15 cellular contexts compared by ENCODE assay signal in the genomic region with DNA sequence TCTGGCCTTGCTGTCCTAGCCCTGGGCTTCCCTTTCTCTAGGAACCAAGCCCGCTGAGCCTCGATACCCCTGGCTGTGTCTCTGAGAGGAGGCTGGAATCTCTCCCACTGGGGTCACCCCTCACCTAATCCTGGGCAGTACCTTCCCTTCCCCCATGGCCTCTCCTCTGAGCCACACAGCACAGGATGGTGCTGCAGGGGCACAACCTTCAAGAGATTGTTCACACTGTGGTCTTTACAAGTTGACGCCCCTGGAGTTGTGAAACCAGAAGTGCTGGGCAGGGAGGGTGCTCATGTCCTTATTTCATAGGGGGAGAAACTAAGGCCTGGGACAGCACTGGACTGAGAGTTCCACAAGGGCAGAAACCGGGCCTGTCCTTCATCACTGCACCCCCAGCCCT.
"Had no signal": no experiment of that assay in that cellular context is flagged by ENCODE, and none has a peak within 500 bp of the region (broad histone marks: within the 10 kb centered on the region; RNA-seq: fewer than 3 reads in every experiment).

No MANE protein-coding gene starts in this region.

- H3K27me3 Mint-ChIP-seq: activated CD4-positive, alpha-beta T cell treated with anti-CD3 and anti-CD28 coated beads, Interleukin-2, amount 10 ng/mL, durations not matched to agents 7 days and 5 days had no signal

- H3K4me1 Mint-ChIP-seq: activated naive CD4-positive, alpha-beta T cell treated with anti-CD3 and anti-CD28 coated beads, Interleukin-2, amount 10 ng/mL, durations not matched to agents 7 days and 5 days had no signal

- ATAC-seq: foreskin keratinocyte, left lobe of liver, pancreas, psoas muscle had no signal

- H3K36me3 Mint-ChIP-seq: activated naive CD4-positive, alpha-beta T cell treated with anti-CD3 and anti-CD28 coated beads, Interleukin-2, amount 10 ng/mL, durations not matched to agents 7 days and 5 days; naive B cell had no signal

- H3K4me3 Mint-ChIP-seq: activated CD4-positive, alpha-beta T cell treated with anti-CD3 and anti-CD28 coated beads, Interleukin-2, amount 10 ng/mL, durations not matched to agents 7 days and 5 days; activated naive CD4-positive, alpha-beta T cell treated with anti-CD3 and anti-CD28 coated beads, Interleukin-2, amount 10 ng/mL, durations not matched to agents 7 days and 5 days; naive B cell; T-helper 1 cell treated with Interleukin-12 subunit alpha and Interleukin-12 subunit beta and Interleukin-4 antibody, amounts not matched to agents 30 μg/mL and 1 μg/mL, for 36 hours had no signal

- H3K9me3 Mint-ChIP-seq: activated CD4-positive, alpha-beta T cell treated with anti-CD3 and anti-CD28 coated beads, Interleukin-2, amount 10 ng/mL, durations not matched to agents 7 days and 5 days; activated naive CD4-positive, alpha-beta T cell treated with anti-CD3 and anti-CD28 coated beads, Interleukin-2, amount 10 ng/mL, durations not matched to agents 7 days and 5 days; naive B cell; T-helper 1 cell treated with Interleukin-12 subunit alpha and Interleukin-12 subunit beta and Interleukin-4 antibody, amounts not matched to agents 30 μg/mL and 1 μg/mL, for 36 hours had no signal

- DNase-seq: activated CD4-positive, alpha-beta T cell treated with anti-CD3 and anti-CD28 coated beads, Interleukin-2, amount 10 ng/mL, durations not matched to agents 7 days and 5 days; activated CD4-positive, CD25-positive, alpha-beta regulatory T cell treated with anti-CD3 and anti-CD28 coated beads, Interleukin-2, amount 50 U/mL, for 72 hours; activated naive CD4-positive, alpha-beta T cell treated with anti-CD3 and anti-CD28 coated beads, Interleukin-2, amount 10 ng/mL, durations not matched to agents 7 days and 5 days; activated T-cell treated with anti-CD3 and anti-CD28 coated beads, Interleukin-2, amount 50 U/mL, for 48 hours; effector CD4-positive, alpha-beta T cell; foreskin keratinocyte; lower lobe of right lung; naive B cell; pancreas; psoas muscle; spleen; stimulated activated CD4-positive, alpha-beta T cell treated with anti-CD3 and anti-CD28 coated beads, Interleukin-4, amount 100 ng/mL, for 24 hours; stomach had no signal

- H3K27ac Mint-ChIP-seq: activated CD4-positive, alpha-beta T cell treated with anti-CD3 and anti-CD28 coated beads, Interleukin-2, amount 10 ng/mL, durations not matched to agents 7 days and 5 days; activated naive CD4-positive, alpha-beta T cell treated with anti-CD3 and anti-CD28 coated beads, Interleukin-2, amount 10 ng/mL, durations not matched to agents 7 days and 5 days; T-helper 1 cell treated with Interleukin-12 subunit alpha and Interleukin-12 subunit beta and Interleukin-4 antibody, amounts not matched to agents 30 μg/mL and 1 μg/mL, for 36 hours had no signal
